Comparison of ENCODE assay signal across 14 cellular contexts in the genomic region with DNA sequence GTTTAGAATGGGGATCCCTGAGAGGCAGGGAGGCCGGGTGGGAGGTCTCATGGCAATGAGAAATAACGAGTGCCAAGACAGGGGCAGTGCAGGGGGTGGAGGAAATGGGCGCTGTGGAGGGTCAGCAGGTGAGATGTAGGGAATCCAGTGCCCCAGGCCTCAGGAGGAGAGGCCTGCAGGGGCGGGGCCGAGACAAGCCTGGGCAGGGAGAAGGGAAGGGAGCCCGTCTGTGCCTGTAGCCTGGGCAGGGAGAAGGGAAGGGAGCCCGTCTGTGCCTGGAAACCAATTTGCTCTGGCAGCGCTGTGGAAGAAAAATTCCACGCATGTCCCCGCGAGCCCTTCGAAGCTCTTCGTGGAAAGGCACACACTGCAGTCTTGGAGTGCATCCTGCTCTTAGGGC. TPM values are rescaled to one million over a fixed set of nuclear protein-coding genes. Genes with fewer than 3 reads are reported as not detected.
DNase-seq lines count a peak whose midpoint lies in the region; ATAC-seq and TF ChIP-seq lines count a peak whose summit lies in the region.
"Had no signal": no experiment of that assay in that cellular context is flagged by ENCODE, and none has a peak within 500 bp of the region (broad histone marks: within the 10 kb centered on the region; RNA-seq: fewer than 3 reads in every experiment).

No MANE protein-coding gene starts in this region.

- no peaks in the 10 kb centered on the region for H3K27me3 ChIP-seq in trophoblast cell (ENCODE audit: insufficient read depth, low read length)
- H3K27me3 ChIP-seq: BLaER1 treated with 17β-estradiol and CSF1 and Interleukin-3, amounts not matched to agents 10 nM and 100 nM had no signal

- intact Hi-C loops in activated T-helper 2 cell treated with anti-CD3 and anti-CD28 coated beads, Interferon-gamma antibody, Interleukin-2, Interleukin-4, amounts not matched to agents 10 μg/mL and 5 μg/mL and 100 μg/mL, durations not matched to agents 14 hours and 24 hours and 36 hours (cut with micrococcal nuclease), result no loop called here

- ATAC-seq in GM19397 (IDR thresholded peaks at IDR 0.05; ENCODE audit: unreplicated experiment) (no peak), HG03108 (IDR thresholded peaks at IDR 0.05; ENCODE audit: unreplicated experiment) (no peak)

- no peak for TF ChIP-seq CTCF in brain (conservative IDR thresholded peaks at IDR 0.05)

- no peaks in the 10 kb centered on the region for H3K36me3 Mint-ChIP-seq in brain
- H3K36me3 Mint-ChIP-seq in activated T-helper 2 cell treated with anti-CD3 and anti-CD28 coated beads, Interferon-gamma antibody, Interleukin-2, Interleukin-4, amounts not matched to agents 10 μg/mL and 5 μg/mL and 100 μg/mL, durations not matched to agents 14 hours and 24 hours and 36 hours (ENCODE audit: low read depth), result no peaks in the 10 kb centered on the region

- H3K4ac ChIP-seq in trophoblast cell (ENCODE audit: low read depth, low read length), result peak overlapping the region; percentile 10

- peaks cover 4% of the 10 kb centered on the region for H3K79me1 ChIP-seq in trophoblast cell (ENCODE audit: low read length)

- H3K9ac ChIP-seq in trophoblast cell (ENCODE audit: low read length), result no peak overlapping the region
- H3K9ac ChIP-seq: BLaER1 treated with 17β-estradiol and CSF1 and Interleukin-3, amounts not matched to agents 10 nM and 100 nM; SK-N-SH had no signal

- no peak overlapping the region for H3K18ac ChIP-seq in trophoblast cell (ENCODE audit: low read length)

- H3K14ac ChIP-seq in trophoblast cell (ENCODE audit: low read length), result peak overlapping the region; percentile 34

- H3K4me3 Mint-ChIP-seq in brain, result no peak overlapping the region
- no peak overlapping the region for H3K4me3 Mint-ChIP-seq in activated T-helper 2 cell treated with anti-CD3 and anti-CD28 coated beads, Interferon-gamma antibody, Interleukin-2, Interleukin-4, amounts not matched to agents 10 μg/mL and 5 μg/mL and 100 μg/mL, durations not matched to agents 14 hours and 24 hours and 36 hours (ENCODE audit: low read depth)

- H3K36me3 ChIP-seq in trophoblast cell (ENCODE audit: control insufficient read depth in 1 of 2, insufficient read depth in 2 of 2, low read length in 2 of 2), result no peaks in the 10 kb centered on the region
- H3K36me3 ChIP-seq: BLaER1 treated with 17β-estradiol and CSF1 and Interleukin-3, amounts not matched to agents 10 nM and 100 nM had no signal

- H3K4me1 Mint-ChIP-seq in brain, result peaks cover 29% of the 10 kb centered on the region
- no peaks in the 10 kb centered on the region for H3K4me1 Mint-ChIP-seq in activated T-helper 2 cell treated with anti-CD3 and anti-CD28 coated beads, Interferon-gamma antibody, Interleukin-2, Interleukin-4, amounts not matched to agents 10 μg/mL and 5 μg/mL and 100 μg/mL, durations not matched to agents 14 hours and 24 hours and 36 hours (ENCODE audit: low read depth)

- H2BK120ac ChIP-seq in trophoblast cell (ENCODE audit: insufficient read depth, low read length, poor library complexity), result peak overlapping the region; percentile 60

- H2BK12ac ChIP-seq in trophoblast cell (ENCODE audit: low read length), result peak overlapping the region; percentile 56

- no peak overlapping the region for H3K4me2 ChIP-seq in trophoblast cell (ENCODE audit: low read length)
- H3K4me2 ChIP-seq: SK-N-SH had no signal

- no peak overlapping the region for H2AFZ ChIP-seq in trophoblast cell (ENCODE audit: insufficient read depth, low read length, poor library complexity)

- H4K12ac ChIP-seq in trophoblast cell (ENCODE audit: low read depth, low read length), result no peak overlapping the region

- H3K9me3 Mint-ChIP-seq in brain, result peaks cover 0 to 34% (median 23%) of the 10 kb centered on the region in 5 experiments
- no peaks in the 10 kb centered on the region for H3K9me3 Mint-ChIP-seq in activated T-helper 2 cell treated with anti-CD3 and anti-CD28 coated beads, Interferon-gamma antibody, Interleukin-2, Interleukin-4, amounts not matched to agents 10 μg/mL and 5 μg/mL and 100 μg/mL, durations not matched to agents 14 hours and 24 hours and 36 hours

- H4K8ac ChIP-seq in trophoblast cell (ENCODE audit: low read depth, low read length), result no peak overlapping the region

- H3K79me2 ChIP-seq in trophoblast cell (ENCODE audit: control insufficient read depth, insufficient read depth, low read length, poor library complexity), result no peaks in the 10 kb centered on the region

- peak overlapping the region; percentile 73 for H4K91ac ChIP-seq in trophoblast cell (ENCODE audit: low read depth, low read length)

- peaks cover 10% of the 10 kb centered on the region for H3K27me3 Mint-ChIP-seq in brain
- peaks cover 15% of the 10 kb centered on the region for H3K27me3 Mint-ChIP-seq in activated T-helper 2 cell treated with anti-CD3 and anti-CD28 coated beads, Interferon-gamma antibody, Interleukin-2, Interleukin-4, amounts not matched to agents 10 μg/mL and 5 μg/mL and 100 μg/mL, durations not matched to agents 14 hours and 24 hours and 36 hours (ENCODE audit: low read depth)

- H3K23ac ChIP-seq in trophoblast cell (ENCODE audit: low read length), result no peak overlapping the region

- DNase-seq in NCI-H1417 (lab: John Stamatoyannopoulos, UW), result peak in 2 of 3 experiments; percentile 37 to 43
- DNase-seq in NCI-H1417 treated with DMSO at 0.1 percent for 48 hours (lab: John Stamatoyannopoulos, UW), result no peak
- DNase-seq in NCI-H2171 treated with DMSO at 0.1 percent for 48 hours (lab: John Stamatoyannopoulos, UW), result peak; percentile 73
- no peak for DNase-seq in trophoblast cell
- no peak for DNase-seq in activated T-helper 2 cell treated with anti-CD3 and anti-CD28 coated beads, Interferon-gamma antibody, Interleukin-2, Interleukin-4, amounts not matched to agents 10 μg/mL and 5 μg/mL and 100 μg/mL, durations not matched to agents 14 hours and 24 hours and 36 hours (ENCODE audit: low spot score)
- DNase-seq: COR-L47, GDM1, NCI-H187, Right ventricle myocardium superior, SK-N-SH had no signal

- H2BK5ac ChIP-seq in trophoblast cell (ENCODE audit: low read depth, low read length, poor library complexity), result peak overlapping the region; percentile 53

- H3K9me3 ChIP-seq in trophoblast cell (ENCODE audit: insufficient read depth, low read depth, low read length), result peaks cover 13% of the 10 kb centered on the region
- H3K9me3 ChIP-seq: SK-N-SH had no signal

- H3K27ac Mint-ChIP-seq in brain, result peak overlapping the region in 3 of 5 experiments; percentile 31 to 70 (median 62)
- no peak overlapping the region for H3K27ac Mint-ChIP-seq in activated T-helper 2 cell treated with anti-CD3 and anti-CD28 coated beads, Interferon-gamma antibody, Interleukin-2, Interleukin-4, amounts not matched to agents 10 μg/mL and 5 μg/mL and 100 μg/mL, durations not matched to agents 14 hours and 24 hours and 36 hours

- H3K27ac ChIP-seq in trophoblast cell (ENCODE audit: low read depth, low read length), result no peak overlapping the region
- H3K27ac ChIP-seq: BLaER1 treated with 17β-estradiol and CSF1 and Interleukin-3, amounts not matched to agents 10 nM and 100 nM had no signal

- peaks cover 6 to 10% of the 10 kb centered on the region in 2 experiments for H3K4me1 ChIP-seq in trophoblast cell (ENCODE audit: control insufficient read depth in 1 of 2, insufficient read depth in 2 of 2, low read length in 2 of 2)

- no peak overlapping the region for H3K4me3 ChIP-seq in trophoblast cell (ENCODE audit: low read depth, low read length)
- H3K4me3 ChIP-seq: BLaER1 treated with 17β-estradiol and CSF1 and Interleukin-3, amounts not matched to agents 10 nM and 100 nM had no signal

- peak overlapping the region; percentile 11 for H2AK5ac ChIP-seq in trophoblast cell (ENCODE audit: low read length)

- no CpG with 5 or more reads among the region's 13 CpGs for WGBS in trophoblast cell (ENCODE audit: extremely low coverage, insufficient coverage, insufficient read length)

RNA-seq across cellular contexts. Expression of a gene that starts 10.6 kb away (rescaled TPM):
- polyA plus RNA-seq in brain (ENCODE audit: insufficient read depth, low read depth, low replicate concordance), result 78.6 TPM
- polyA plus RNA-seq in trophoblast cell (2013), result 147 and 153 TPM in 2 replicates
- 109 and 119 TPM in 2 replicates for total RNA-seq in activated T-helper 2 cell treated with anti-CD3 and anti-CD28 coated beads, Interferon-gamma antibody, Interleukin-2, Interleukin-4, amounts not matched to agents 10 μg/mL and 5 μg/mL and 100 μg/mL, durations not matched to agents 14 hours and 24 hours and 36 hours

Comparison
In these comparisons a context has a peak if more than half of its experiments do, and no peak if none do; other contexts are left out.
1. DNase-seq: peak in NCI-H1417 (2 of 3) and NCI-H2171 treated with DMSO at 0.1 percent for 48 hours (single experiment); none in NCI-H1417 treated with DMSO at 0.1 percent for 48 hours (single experiment), trophoblast cell (0 of 2) and activated T-helper 2 cell treated with anti-CD3 and anti-CD28 coated beads, Interferon-gamma antibody, Interleukin-2, Interleukin-4, amounts not matched to agents 10 μg/mL and 5 μg/mL and 100 μg/mL, durations not matched to agents 14 hours and 24 hours and 36 hours (single experiment).